8 cellular contexts compared by ENCODE assay signal in genomic region chr17:78041401-78042179, GRCh38.
DNase-seq lines count a peak whose midpoint lies in the region; ATAC-seq and TF ChIP-seq lines count a peak whose summit lies in the region.

No MANE protein-coding gene starts in this region.

- H3K27ac ChIP-seq in C4-2B (peak overlapping the region; percentile 81), PC-3 (ENCODE audit: low read length) (peak overlapping the region; percentile 72)
- peak overlapping the region; percentile 50 for H3K27ac ChIP-seq in effector memory CD4-positive, alpha-beta T cell (ENCODE audit: insufficient read depth, low read length, poor library complexity, severe bottlenecking)

- H3K27ac Mint-ChIP-seq in naive thymus-derived CD8-positive, alpha-beta T cell, result peak overlapping the region; percentile 74 to 93 (median 84)

- CTCF ChIA-PET in PC-3 (lab: Charles Lee), result interaction anchor here (0.5 to 2.3 kb wide), 9 partner anchors 10 to 781 kb away, joined by 3 to 15 read pairs (median 4); no protein-coding TSS in a partner anchor

- POLR2A ChIA-PET in PC-3 (lab: Charles Lee; ENCODE audit: unreplicated experiment), result interaction anchor here (0.6 to 0.7 kb wide), 3 partner anchors 10 to 157 kb away, joined by 3 to 12 read pairs (median 7); no protein-coding TSS in a partner anchor
- POLR2A ChIA-PET in naive thymus-derived CD8-positive, alpha-beta T cell (lab: Charles Lee), result interaction anchor here (0.6 kb wide), 1 partner anchor 162 kb away, joined by 4 read pairs; no protein-coding TSS in a partner anchor

- no peaks in the 10 kb centered on the region for H3F3A ChIP-seq in PC-3 (ENCODE audit: low read length, unreplicated experiment)

- H3K27me3 ChIP-seq in PC-3 (ENCODE audit: low read length), result no peaks in the 10 kb centered on the region
- H3K27me3 ChIP-seq in effector memory CD4-positive, alpha-beta T cell (replicated peaks; ENCODE audit: control insufficient read depth, insufficient read depth, low read length, poor library complexity, severe bottlenecking), result no peaks in the 10 kb centered on the region

- H3K79me2 ChIP-seq in PC-3 (ENCODE audit: low read length), result no peaks in the 10 kb centered on the region

- intact Hi-C loops in PC-3 (cut with micrococcal nuclease), result no loop called here

- peak overlapping the region; percentile 71 for H3K4me3 ChIP-seq in PC-3 (ENCODE audit: low read length)
- peak overlapping the region; percentile 23 for H3K4me3 ChIP-seq in effector memory CD4-positive, alpha-beta T cell (ENCODE audit: insufficient read depth, low read depth, low read length, poor library complexity, severe bottlenecking)

- DNase-seq in PC-3, result peak; percentile 30
- no peak for DNase-seq in effector memory CD4-positive, alpha-beta T cell
- no peak for DNase-seq in naive thymus-derived CD8-positive, alpha-beta T cell
- no peak for DNase-seq in HuH-7.5 (ENCODE audit: low spot score)
- no peak for DNase-seq in activated CD4-positive, CD25-positive, alpha-beta regulatory T cell treated with anti-CD3 and anti-CD28 coated beads, Interleukin-2, amount 50 U/mL, for 72 hours

- ATAC-seq in PC-3, result peak; percentile 16
- no peak for ATAC-seq in naive thymus-derived CD8-positive, alpha-beta T cell
- ATAC-seq in HG03095 (IDR thresholded peaks at IDR 0.05; ENCODE audit: unreplicated experiment), result no peak
- ATAC-seq in GM21381 (IDR thresholded peaks at IDR 0.05; ENCODE audit: unreplicated experiment), result no peak

- H3K4me2 ChIP-seq in PC-3 (ENCODE audit: low read length), result peak overlapping the region; percentile 84

- BruUV-seq in PC-3 (replicated peaks; lab: Mats Ljungman, UMichigan), result TSS peak; percentile 72

- H3K9me3 Mint-ChIP-seq in naive thymus-derived CD8-positive, alpha-beta T cell, result no peaks in the 10 kb centered on the region

- peaks cover 29 to 72% (median 63%) of the 10 kb centered on the region in 4 donors for H3K4me1 Mint-ChIP-seq in naive thymus-derived CD8-positive, alpha-beta T cell

- TF ChIP-seq CTCF in C4-2B (conservative IDR thresholded peaks at IDR 0.05) (no peak), PC-3 (conservative IDR thresholded peaks at IDR 0.05; ENCODE audit: low read depth, low read length) (no peak)

- H2AFZ ChIP-seq in PC-3 (ENCODE audit: low read length), result peak overlapping the region; percentile 82

- H3K36me3 Mint-ChIP-seq in naive thymus-derived CD8-positive, alpha-beta T cell, result peaks cover 7 to 73% (median 18%) of the 10 kb centered on the region in 3 donors

- peak overlapping the region; percentile 44 to 83 (median 68) for H3K4me3 Mint-ChIP-seq in naive thymus-derived CD8-positive, alpha-beta T cell

- no peaks in the 10 kb centered on the region for H3K27me3 Mint-ChIP-seq in naive thymus-derived CD8-positive, alpha-beta T cell

- no peaks in the 10 kb centered on the region for H3K9me2 ChIP-seq in PC-3 (replicated peaks; ENCODE audit: low read length)

- H3K9ac ChIP-seq in PC-3 (ENCODE audit: low read length), result peak overlapping the region; percentile 75

- H3K36me3 ChIP-seq in PC-3 (ENCODE audit: low read depth, low read length), result no peaks in the 10 kb centered on the region
- peaks cover 14% of the 10 kb centered on the region for H3K36me3 ChIP-seq in effector memory CD4-positive, alpha-beta T cell (ENCODE audit: control insufficient read depth, insufficient read depth, low read length)

- H4K20me1 ChIP-seq in PC-3 (ENCODE audit: low read length), result no peaks in the 10 kb centered on the region

- no peaks in the 10 kb centered on the region for H3K9me3 ChIP-seq in PC-3 (ENCODE audit: low read length)
- no peaks in the 10 kb centered on the region for H3K9me3 ChIP-seq in effector memory CD4-positive, alpha-beta T cell (ENCODE audit: control insufficient read depth, low read length)

- H3K4me1 ChIP-seq in PC-3 (ENCODE audit: insufficient read depth, low read length), result peaks cover 16% of the 10 kb centered on the region
- no peaks in the 10 kb centered on the region for H3K4me1 ChIP-seq in effector memory CD4-positive, alpha-beta T cell (ENCODE audit: control insufficient read depth, insufficient read depth, low read length, poor library complexity, severe bottlenecking)
